Comparison of ENCODE assay signal across 39 cellular contexts in the genomic region with DNA sequence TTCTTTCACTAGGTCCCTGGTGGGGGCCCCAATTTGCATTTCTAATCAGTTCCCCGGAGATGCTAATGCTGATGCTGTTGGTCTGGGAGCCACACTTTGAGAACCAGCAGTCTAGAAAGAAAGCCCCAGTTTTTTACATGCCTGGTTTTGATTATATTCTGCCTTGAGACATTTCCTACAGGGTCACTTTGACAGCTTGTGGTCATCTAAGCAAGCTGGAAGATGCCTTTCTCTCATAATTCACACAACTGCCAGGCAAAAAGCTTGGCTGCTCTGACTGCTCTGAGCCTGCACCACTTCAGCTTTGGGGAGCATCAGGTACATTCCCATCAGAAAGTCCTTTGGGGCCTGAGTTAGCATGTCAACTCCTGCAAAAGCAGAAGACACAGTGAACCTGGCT. TPM values are rescaled to one million over a fixed set of nuclear protein-coding genes. Genes with fewer than 3 reads are reported as not detected.
"Had no signal": no experiment of that assay in that cellular context is flagged by ENCODE, and none has a peak within 500 bp of the region (broad histone marks: within the 10 kb centered on the region; RNA-seq: fewer than 3 reads in every experiment).

No MANE protein-coding gene starts in this region.

- H3K27me3 ChIP-seq: cardiac muscle cell, gastroesophageal sphincter had no signal

- H3K4me3 ChIP-seq: adrenal gland, breast epithelium, cardiac muscle cell, colonic mucosa, dorsolateral prefrontal cortex, gastroesophageal sphincter, heart right ventricle had no signal

- H3K9me3 Mint-ChIP-seq: activated B cell treated with CpG ODN at 0.5 μM for 24 hours; activated CD8-positive, alpha-beta T cell treated with anti-CD3 and anti-CD28 coated beads for 36 hours; activated naive CD4-positive, alpha-beta T cell treated with anti-CD3 and anti-CD28 coated beads for 36 hours; activated naive CD4-positive, alpha-beta T cell treated with anti-CD3 and anti-CD28 coated beads, Interleukin-2, amount 50 U/mL, for 24 hours; activated naive CD8-positive, alpha-beta T cell treated with anti-CD3 and anti-CD28 coated beads for 36 hours; activated naive CD8-positive, alpha-beta T cell treated with anti-CD3 and anti-CD28 coated beads, Interleukin-2, amount 50 U/mL, for 24 hours; activated T-cell treated with anti-CD3 and anti-CD28 coated beads, Interleukin-2, amount 50 U/mL, for 4 hours; activated T-helper 1 cell treated with anti-CD3 and anti-CD28 coated beads, Interleukin-12 subunit alpha, Interleukin-12 subunit beta, Interleukin-2, Interleukin-4 antibody, amounts not matched to agents 30 ng/mL and 10 ng/mL and 1 ng/mL, durations not matched to agents 14 hours and 24 hours and 36 hours; activated T-helper 2 cell treated with anti-CD3 and anti-CD28 coated beads, Interferon-gamma antibody, Interleukin-2, Interleukin-4, amounts not matched to agents 10 μg/mL and 5 μg/mL and 100 μg/mL, durations not matched to agents 14 hours and 24 hours and 36 hours; dendritic cell treated with granulocyte-macrophage colony-stimulating factor and Interleukin-4, amounts not matched to agents 40 ng/mL and 50 ng/mL, for 4 days; T-helper 2 cell treated with Interferon-gamma antibody and Interleukin-4, amounts not matched to agents 5 μg/mL and 100 μg/mL, for 36 hours had no signal

- H3K36me3 Mint-ChIP-seq: activated naive CD4-positive, alpha-beta T cell treated with anti-CD3 and anti-CD28 coated beads, Interleukin-2, amount 50 U/mL, for 24 hours; activated naive CD8-positive, alpha-beta T cell treated with anti-CD3 and anti-CD28 coated beads for 36 hours; brain had no signal

- H3K27ac ChIP-seq: adrenal gland, breast epithelium, cardiac muscle cell, colonic mucosa, dorsolateral prefrontal cortex, gastroesophageal sphincter, heart right ventricle, WERI-Rb-1 had no signal

- H3K4me1 Mint-ChIP-seq: activated B cell treated with CpG ODN at 0.5 μM for 24 hours; activated naive CD4-positive, alpha-beta T cell treated with anti-CD3 and anti-CD28 coated beads, Interleukin-2, amount 50 U/mL, for 24 hours; activated naive CD8-positive, alpha-beta T cell treated with anti-CD3 and anti-CD28 coated beads for 36 hours; activated naive CD8-positive, alpha-beta T cell treated with anti-CD3 and anti-CD28 coated beads, Interleukin-2, amount 50 U/mL, for 24 hours; brain; endodermal cell; T-helper 17 cell had no signal

- H3K9me3 ChIP-seq: adrenal gland, breast epithelium, colonic mucosa, gastroesophageal sphincter, heart right ventricle had no signal

- H3K27me3 Mint-ChIP-seq: activated naive CD4-positive, alpha-beta T cell treated with anti-CD3 and anti-CD28 coated beads, Interleukin-2, amount 50 U/mL, for 24 hours; brain; dendritic cell treated with granulocyte-macrophage colony-stimulating factor and Interleukin-4, amounts not matched to agents 40 ng/mL and 50 ng/mL, for 4 days had no signal

- H3K4me3 Mint-ChIP-seq: activated B cell treated with CpG ODN at 0.5 μM for 24 hours; activated CD8-positive, alpha-beta T cell treated with anti-CD3 and anti-CD28 coated beads for 36 hours; activated naive CD4-positive, alpha-beta T cell treated with anti-CD3 and anti-CD28 coated beads for 36 hours; activated naive CD4-positive, alpha-beta T cell treated with anti-CD3 and anti-CD28 coated beads, Interleukin-2, amount 50 U/mL, for 24 hours; activated naive CD8-positive, alpha-beta T cell treated with anti-CD3 and anti-CD28 coated beads for 36 hours; activated naive CD8-positive, alpha-beta T cell treated with anti-CD3 and anti-CD28 coated beads, Interleukin-2, amount 50 U/mL, for 24 hours; activated T-cell treated with anti-CD3 and anti-CD28 coated beads, Interleukin-2, amount 50 U/mL, for 4 hours; activated T-helper 1 cell treated with anti-CD3 and anti-CD28 coated beads, Interleukin-12 subunit alpha, Interleukin-12 subunit beta, Interleukin-2, Interleukin-4 antibody, amounts not matched to agents 30 ng/mL and 10 ng/mL and 1 ng/mL, durations not matched to agents 14 hours and 24 hours and 36 hours; brain; dendritic cell treated with granulocyte-macrophage colony-stimulating factor and Interleukin-4, amounts not matched to agents 40 ng/mL and 50 ng/mL, for 4 days; endodermal cell; T-helper 17 cell; T-helper 2 cell treated with Interferon-gamma antibody and Interleukin-4, amounts not matched to agents 5 μg/mL and 100 μg/mL, for 36 hours had no signal

- H3K4me1 ChIP-seq: adrenal gland, breast epithelium, colonic mucosa, gastroesophageal sphincter had no signal

- ATAC-seq: activated CD4-positive, CD25-positive, alpha-beta regulatory T cell treated with anti-CD3 and anti-CD28 coated beads, Interleukin-2, amount 50 U/mL, for 24 hours; activated CD8-positive, alpha-beta T cell treated with anti-CD3 and anti-CD28 coated beads for 36 hours; activated naive CD8-positive, alpha-beta T cell treated with anti-CD3 and anti-CD28 coated beads, Interleukin-2, amount 50 U/mL, for 24 hours; activated T-cell treated with anti-CD3 and anti-CD28 coated beads, Interleukin-2, amount 50 U/mL, for 4 hours; esophagus mucosa; gastroesophageal sphincter; heart right ventricle; T-helper 17 cell had no signal

- DNase-seq: activated B cell treated with CpG ODN at 0.5 μM for 24 hours; activated CD4-positive, alpha-beta T cell treated with anti-CD3 and anti-CD28 coated beads for 48 hours; activated CD4-positive, alpha-beta T cell treated with anti-CD3 and anti-CD28 coated beads, Interleukin-2, amount 50 U/mL, for 1 hour; activated CD4-positive, alpha-beta T cell treated with anti-CD3 and anti-CD28 coated beads, Interleukin-2, amount 50 U/mL, for 48 hours; activated CD8-positive, alpha-beta memory T cell treated with anti-CD3 and anti-CD28 coated beads for 24 hours; activated CD8-positive, alpha-beta T cell treated with anti-CD3 and anti-CD28 coated beads for 36 hours; activated effector memory CD4-positive, alpha-beta T cell treated with anti-CD3 and anti-CD28 coated beads, Interleukin-2, amount 50 U/mL, for 16 hours; activated naive CD4-positive, alpha-beta T cell treated with anti-CD3 and anti-CD28 coated beads for 36 hours; activated naive CD8-positive, alpha-beta T cell treated with anti-CD3 and anti-CD28 coated beads for 36 hours; activated naive CD8-positive, alpha-beta T cell treated with anti-CD3 and anti-CD28 coated beads, Interleukin-2, amount 50 U/mL, for 24 hours; activated T-cell treated with anti-CD3 and anti-CD28 coated beads, Interleukin-2, amount 50 U/mL, for 4 hours; adrenal gland; amygdala; aorta; central memory CD4-positive, alpha-beta T cell; cerebellar nuclear complex; colonic mucosa; dorsolateral prefrontal cortex; effector memory CD4-positive, alpha-beta T cell; endodermal cell; foreskin melanocyte; heart right ventricle; hippocampal formation; T-helper 17 cell; T1000; WERI-Rb-1 had no signal

- H3K36me3 ChIP-seq: adrenal gland, breast epithelium, cardiac muscle cell, colonic mucosa, gastroesophageal sphincter, heart right ventricle, WERI-Rb-1 had no signal

- H3K27ac Mint-ChIP-seq: activated B cell treated with CpG ODN at 0.5 μM for 24 hours; activated CD8-positive, alpha-beta T cell treated with anti-CD3 and anti-CD28 coated beads for 36 hours; activated naive CD4-positive, alpha-beta T cell treated with anti-CD3 and anti-CD28 coated beads for 36 hours; activated naive CD4-positive, alpha-beta T cell treated with anti-CD3 and anti-CD28 coated beads, Interleukin-2, amount 50 U/mL, for 24 hours; activated naive CD8-positive, alpha-beta T cell treated with anti-CD3 and anti-CD28 coated beads for 36 hours; activated naive CD8-positive, alpha-beta T cell treated with anti-CD3 and anti-CD28 coated beads, Interleukin-2, amount 50 U/mL, for 24 hours; activated T-helper 1 cell treated with anti-CD3 and anti-CD28 coated beads, Interleukin-12 subunit alpha, Interleukin-12 subunit beta, Interleukin-2, Interleukin-4 antibody, amounts not matched to agents 30 ng/mL and 10 ng/mL and 1 ng/mL, durations not matched to agents 14 hours and 24 hours and 36 hours; activated T-helper 2 cell treated with anti-CD3 and anti-CD28 coated beads, Interferon-gamma antibody, Interleukin-2, Interleukin-4, amounts not matched to agents 10 μg/mL and 5 μg/mL and 100 μg/mL, durations not matched to agents 14 hours and 24 hours and 36 hours; brain; dendritic cell treated with granulocyte-macrophage colony-stimulating factor and Interleukin-4, amounts not matched to agents 40 ng/mL and 50 ng/mL, for 4 days; endodermal cell; T-helper 17 cell; T-helper 2 cell treated with Interferon-gamma antibody and Interleukin-4, amounts not matched to agents 5 μg/mL and 100 μg/mL, for 36 hours had no signal

RNA-seq across cellular contexts. Expression of a gene that starts 5.9 kb away (rescaled TPM):
- total RNA-seq: activated B cell treated with CpG ODN at 0.5 μM for 24 hours; activated CD8-positive, alpha-beta T cell treated with anti-CD3 and anti-CD28 coated beads for 36 hours; activated naive CD4-positive, alpha-beta T cell treated with anti-CD3 and anti-CD28 coated beads for 36 hours; activated naive CD8-positive, alpha-beta T cell treated with anti-CD3 and anti-CD28 coated beads for 36 hours; activated T-helper 1 cell treated with anti-CD3 and anti-CD28 coated beads, Interleukin-12 subunit alpha, Interleukin-12 subunit beta, Interleukin-2, Interleukin-4 antibody, amounts not matched to agents 30 ng/mL and 10 ng/mL and 1 ng/mL, durations not matched to agents 14 hours and 24 hours and 36 hours; activated T-helper 2 cell treated with anti-CD3 and anti-CD28 coated beads, Interferon-gamma antibody, Interleukin-2, Interleukin-4, amounts not matched to agents 10 μg/mL and 5 μg/mL and 100 μg/mL, durations not matched to agents 14 hours and 24 hours and 36 hours; adrenal gland; aorta; breast epithelium; colonic mucosa; endodermal cell; epithelial cell of proximal tubule; esophagus mucosa; gastroesophageal sphincter; glomerular endothelial cell; heart right ventricle; T-helper 17 cell had no signal
- polyA plus RNA-seq: adrenal gland, heart right ventricle had no signal
